In the genomic region with DNA sequence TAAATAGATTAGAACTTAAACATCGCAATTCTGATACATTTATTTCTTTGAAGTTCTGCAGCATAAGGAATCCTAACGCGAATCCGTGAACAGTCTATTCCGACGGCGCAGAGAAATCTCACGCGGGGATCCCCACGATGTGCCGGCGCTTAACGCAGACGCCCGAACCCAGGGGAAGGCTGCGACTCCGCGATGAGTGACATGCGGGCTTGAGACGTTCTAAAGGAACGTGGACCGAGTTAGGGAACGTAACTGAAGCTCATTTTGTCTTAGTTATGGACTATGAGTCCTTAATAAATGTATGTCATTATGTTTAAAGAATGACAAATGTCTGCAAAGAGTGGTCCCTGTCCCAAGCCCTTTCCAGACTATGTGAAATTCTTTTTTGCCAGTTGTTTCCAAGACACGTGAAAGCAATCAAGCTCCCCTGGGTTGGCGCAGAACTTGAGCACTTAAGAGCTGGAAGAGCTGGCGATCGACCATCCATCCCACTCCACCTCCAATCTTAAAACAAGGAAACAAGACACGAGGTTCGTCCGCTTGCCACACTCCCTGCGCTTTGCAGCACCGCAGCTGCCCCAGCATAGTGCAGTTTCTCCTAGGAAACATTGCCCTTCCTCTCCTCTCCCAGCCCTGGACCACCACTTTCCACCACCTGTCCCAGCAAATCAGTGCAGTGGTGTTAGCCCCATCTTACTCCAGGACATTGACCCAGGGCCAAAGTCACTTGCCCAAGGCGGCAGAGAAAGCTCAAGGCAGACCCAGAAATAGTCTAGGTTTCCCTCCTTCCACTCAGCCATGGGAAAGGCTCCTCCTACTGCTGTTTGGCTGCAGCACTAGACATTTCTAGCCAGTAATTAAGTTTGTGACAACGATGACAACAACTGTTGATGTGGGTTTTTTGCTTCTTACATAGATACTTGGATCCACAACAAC, we compare ENCODE assay signal across 8 cellular contexts. TPM values are rescaled to one million over a fixed set of nuclear protein-coding genes. Genes with fewer than 3 reads are reported as not detected.
A peak's percentile ranks its signal among the peaks of the same experiment; 100 is the strongest.
DNase-seq lines count a peak whose midpoint lies in the region; ATAC-seq and TF ChIP-seq lines count a peak whose summit lies in the region.

No MANE protein-coding gene starts in this region.

- H3K4me3 ChIP-seq in right atrium auricular region (peak overlapping the region; percentile 88 to 95), skeletal muscle cell (ENCODE audit: low read depth, low read length) (peak overlapping the region; percentile 88)

- H3K27me3 Mint-ChIP-seq in activated CD4-positive, alpha-beta T cell treated with anti-CD3 and anti-CD28 coated beads, Interleukin-2, amount 10 ng/mL, durations not matched to agents 24 days and 14 days: peaks cover 55% of the 10 kb centered on the region
- peaks cover 42% of the 10 kb centered on the region for H3K27me3 Mint-ChIP-seq in activated CD8-positive, alpha-beta T cell treated with anti-CD3 and anti-CD28 coated beads for 36 hours

- peak; percentile 61 for DNase-seq in activated CD4-positive, alpha-beta T cell treated with anti-CD3 and anti-CD28 coated beads, Interleukin-2, amount 10 ng/mL, durations not matched to agents 24 days and 14 days
- DNase-seq in activated CD4-positive, alpha-beta T cell treated with anti-CD3 and anti-CD28 coated beads for 1 hour: no peak
- DNase-seq in activated CD8-positive, alpha-beta T cell treated with anti-CD3 and anti-CD28 coated beads for 36 hours: peak; percentile 7
- DNase-seq in right atrium auricular region (ENCODE audit: low spot score) (no peak), skeletal muscle cell (ENCODE audit: low read depth) (no peak), superior temporal gyrus (ENCODE audit: extremely low spot score) (no peak)
- no peak for DNase-seq in activated naive CD4-positive, alpha-beta T cell treated with anti-CD3 and anti-CD28 coated beads, Interleukin-2, amount 50 U/mL, for 72 hours (ENCODE audit: low spot score in 2 of 2)

- H3K4me1 Mint-ChIP-seq in activated CD4-positive, alpha-beta T cell treated with anti-CD3 and anti-CD28 coated beads, Interleukin-2, amount 10 ng/mL, durations not matched to agents 24 days and 14 days: peaks cover 13% of the 10 kb centered on the region
- H3K4me1 Mint-ChIP-seq in activated CD8-positive, alpha-beta T cell treated with anti-CD3 and anti-CD28 coated beads for 36 hours (ENCODE audit: low read depth): peaks cover 6% of the 10 kb centered on the region

- no peaks in the 10 kb centered on the region for H3K36me3 Mint-ChIP-seq in activated CD4-positive, alpha-beta T cell treated with anti-CD3 and anti-CD28 coated beads, Interleukin-2, amount 10 ng/mL, durations not matched to agents 24 days and 14 days (ENCODE audit: low read depth)
- no peaks in the 10 kb centered on the region for H3K36me3 Mint-ChIP-seq in activated CD8-positive, alpha-beta T cell treated with anti-CD3 and anti-CD28 coated beads for 36 hours (ENCODE audit: low read depth)
- H3K36me3 Mint-ChIP-seq in activated naive CD4-positive, alpha-beta T cell treated with anti-CD3 and anti-CD28 coated beads, Interleukin-2, amount 50 U/mL, for 72 hours: peaks cover 0 to 4% of the 10 kb centered on the region in 2 donors

- no peak for TF ChIP-seq CTCF in activated CD8-positive, alpha-beta T cell treated with anti-CD3 and anti-CD28 coated beads for 36 hours (IDR thresholded peaks at IDR 0.05)
- TF ChIP-seq CTCF in right atrium auricular region (IDR thresholded peaks at IDR 0.05): no peak

- peak overlapping the region; percentile 74 for H3K4me3 Mint-ChIP-seq in activated CD4-positive, alpha-beta T cell treated with anti-CD3 and anti-CD28 coated beads, Interleukin-2, amount 10 ng/mL, durations not matched to agents 24 days and 14 days
- H3K4me3 Mint-ChIP-seq in activated CD8-positive, alpha-beta T cell treated with anti-CD3 and anti-CD28 coated beads for 36 hours: peak overlapping the region; percentile 63

- CTCF ChIA-PET in activated CD8-positive, alpha-beta T cell treated with anti-CD3 and anti-CD28 coated beads for 36 hours (lab: Charles Lee): no interaction called here

- no peaks in the 10 kb centered on the region for H3K27me3 ChIP-seq in right atrium auricular region

- H3K9me3 ChIP-seq in right atrium auricular region: no peaks in the 10 kb centered on the region

- no peak overlapping the region for H3K27ac Mint-ChIP-seq in activated CD4-positive, alpha-beta T cell treated with anti-CD3 and anti-CD28 coated beads, Interleukin-2, amount 10 ng/mL, durations not matched to agents 24 days and 14 days
- no peak overlapping the region for H3K27ac Mint-ChIP-seq in activated CD8-positive, alpha-beta T cell treated with anti-CD3 and anti-CD28 coated beads for 36 hours
- H3K27ac Mint-ChIP-seq in activated naive CD4-positive, alpha-beta T cell treated with anti-CD3 and anti-CD28 coated beads, Interleukin-2, amount 50 U/mL, for 72 hours: no peak overlapping the region

- peak overlapping the region; percentile 56 to 77 for H3K27ac ChIP-seq in right atrium auricular region

- H3K9me3 Mint-ChIP-seq in activated CD4-positive, alpha-beta T cell treated with anti-CD3 and anti-CD28 coated beads, Interleukin-2, amount 10 ng/mL, durations not matched to agents 24 days and 14 days: no peaks in the 10 kb centered on the region
- H3K9me3 Mint-ChIP-seq in activated CD8-positive, alpha-beta T cell treated with anti-CD3 and anti-CD28 coated beads for 36 hours: no peaks in the 10 kb centered on the region
- no peaks in the 10 kb centered on the region for H3K9me3 Mint-ChIP-seq in activated naive CD4-positive, alpha-beta T cell treated with anti-CD3 and anti-CD28 coated beads, Interleukin-2, amount 50 U/mL, for 72 hours

- intact Hi-C loops in activated CD4-positive, alpha-beta T cell treated with anti-CD3 and anti-CD28 coated beads, Interleukin-2, amount 10 ng/mL, durations not matched to agents 24 days and 14 days (cut with micrococcal nuclease): loop anchor here (10.0 kb wide), 1 partner anchor 818 kb away; no protein-coding TSS in a partner anchor
- intact Hi-C loops in activated CD8-positive, alpha-beta T cell treated with anti-CD3 and anti-CD28 coated beads for 36 hours (cut with micrococcal nuclease): loop anchor here (10.0 kb wide), 1 partner anchor 142 kb away; no protein-coding TSS in a partner anchor

- peaks cover 0 to 42% of the 10 kb centered on the region in 2 donors for H3K4me1 ChIP-seq in right atrium auricular region

- POLR2A ChIA-PET in activated CD8-positive, alpha-beta T cell treated with anti-CD3 and anti-CD28 coated beads for 36 hours (lab: Charles Lee): no interaction called here

- H3K36me3 ChIP-seq in right atrium auricular region: no peaks in the 10 kb centered on the region

- no peak for ATAC-seq in activated CD8-positive, alpha-beta T cell treated with anti-CD3 and anti-CD28 coated beads for 36 hours
- no peak for ATAC-seq in GM21786 (IDR thresholded peaks at IDR 0.05; ENCODE audit: unreplicated experiment)
- ATAC-seq in activated naive CD4-positive, alpha-beta T cell treated with anti-CD3 and anti-CD28 coated beads, Interleukin-2, amount 50 U/mL, for 72 hours: no peak

RNA-seq across cellular contexts. Expression of gene PARD3, which starts 1.2 kb away (rescaled TPM):
- 2.3 and 2.9 TPM in 2 replicates for total RNA-seq in activated CD4-positive, alpha-beta T cell treated with anti-CD3 and anti-CD28 coated beads, Interleukin-2, amount 10 ng/mL, durations not matched to agents 24 days and 14 days
- 1 to 10 TPM; 1.6 to 2.0 TPM for total RNA-seq in activated CD8-positive, alpha-beta T cell treated with anti-CD3 and anti-CD28 coated beads for 36 hours
- 10 to 100 TPM; 31.6 to 41.6 TPM for total RNA-seq in right atrium auricular region
- total RNA-seq in activated naive CD4-positive, alpha-beta T cell treated with anti-CD3 and anti-CD28 coated beads, Interleukin-2, amount 50 U/mL, for 72 hours: 1 to 10 TPM; 1.4 to 2.7 TPM

Comparison
In these comparisons a context has a peak if more than half of its experiments do, and no peak if none do; other contexts are left out.
1. DNase-seq: peak in activated CD4-positive, alpha-beta T cell treated with anti-CD3 and anti-CD28 coated beads, Interleukin-2, amount 10 ng/mL, durations not matched to agents 24 days and 14 days (single experiment) and activated CD8-positive, alpha-beta T cell treated with anti-CD3 and anti-CD28 coated beads for 36 hours (single experiment); none in activated CD4-positive, alpha-beta T cell treated with anti-CD3 and anti-CD28 coated beads for 1 hour (single experiment), right atrium auricular region (single experiment), skeletal muscle cell (single experiment), superior temporal gyrus (single experiment) and activated naive CD4-positive, alpha-beta T cell treated with anti-CD3 and anti-CD28 coated beads, Interleukin-2, amount 50 U/mL, for 72 hours (0 of 2).